8 cellular contexts compared by ENCODE assay signal in genomic region chr5:112757468-112758208, GRCh38. TPM values are rescaled to one million over a fixed set of nuclear protein-coding genes. Genes with fewer than 3 reads are reported as not detected.
A peak's percentile ranks its signal among the peaks of the same experiment; 100 is the strongest.
DNase-seq lines count a peak whose midpoint lies in the region; ATAC-seq, FAIRE-seq and TF ChIP-seq lines count a peak whose summit lies in the region.

No MANE protein-coding gene starts in this region.

- no peaks in the 10 kb centered on the region for H4K20me1 ChIP-seq in keratinocyte (ENCODE audit: control insufficient read depth, extremely low read depth, insufficient read depth, low read length)

- no peaks in the 10 kb centered on the region for H3K9me1 ChIP-seq in keratinocyte (ENCODE audit: control insufficient read depth, extremely low read depth, insufficient read depth, low read length)

- no peak overlapping the region for H3K4me2 ChIP-seq in keratinocyte (ENCODE audit: control insufficient read depth, extremely low read depth, insufficient read depth, low read depth, low read length)

- H3K27me3 ChIP-seq in breast epithelium (no peaks in the 10 kb centered on the region), keratinocyte (ENCODE audit: control insufficient read depth, extremely low read depth, insufficient read depth, low read length) (no peaks in the 10 kb centered on the region), subcutaneous abdominal adipose tissue (ENCODE audit: control insufficient read depth in 5 of 5, insufficient read depth in 4 of 5, low read length in 5 of 5) (no peaks in the 10 kb centered on the region)

- H3K9me3 ChIP-seq in breast epithelium = no peaks in the 10 kb centered on the region
- no peaks in the 10 kb centered on the region for H3K9me3 ChIP-seq in keratinocyte (ENCODE audit: control insufficient read depth, low read depth, low read length)
- no peaks in the 10 kb centered on the region for H3K9me3 ChIP-seq in subcutaneous abdominal adipose tissue (ENCODE audit: control insufficient read depth in 5 of 5, low read length in 5 of 5)

- no peak overlapping the region for H3K9ac ChIP-seq in keratinocyte (ENCODE audit: control insufficient read depth, extremely low read depth, insufficient read depth, low read length)
- H3K9ac ChIP-seq in subcutaneous abdominal adipose tissue (ENCODE audit: low read length in 5 of 5) = peak overlapping the region in 3 of 5 donors; percentile 11 to 56 (median 28)

- no peak overlapping the region for H2AFZ ChIP-seq in keratinocyte (ENCODE audit: control insufficient read depth, low read length)

- H3K27ac ChIP-seq in breast epithelium (no peak overlapping the region), keratinocyte (ENCODE audit: control insufficient read depth, insufficient read depth, low read length) (no peak overlapping the region), subcutaneous abdominal adipose tissue (ENCODE audit: low read depth, low read length) (no peak overlapping the region)

- ATAC-seq in GM19395 (IDR thresholded peaks at IDR 0.05; ENCODE audit: unreplicated experiment) (peak; percentile 92), HG03442 (IDR thresholded peaks at IDR 0.05; ENCODE audit: unreplicated experiment) (peak; percentile 89), GM19452 (IDR thresholded peaks at IDR 0.05; ENCODE audit: unreplicated experiment) (no peak)

- DNase-seq in DMS114 treated with DMSO at 0.1 percent for 48 hours (lab: John Stamatoyannopoulos, UW; ENCODE audit: unreplicated experiment) (peak; percentile 85), NCI-H82 treated with DMSO at 0.1 percent for 48 hours (lab: John Stamatoyannopoulos, UW; ENCODE audit: unreplicated experiment) (peak; percentile 53), breast epithelium (ENCODE audit: low spot score in 2 of 2) (no peak), keratinocyte (ENCODE audit: low read depth, low spot score) (no peak)

- intact Hi-C loops in breast epithelium (cut with DNase I; ENCODE audit: low total_unique reads) = no loop called here

- no peaks in the 10 kb centered on the region for H3K79me2 ChIP-seq in keratinocyte (ENCODE audit: control insufficient read depth, insufficient read depth, low read length)

- no peak for TF ChIP-seq POLR2A in breast epithelium (IDR thresholded peaks at IDR 0.05)

- no peaks in the 10 kb centered on the region for H3K4me1 ChIP-seq in breast epithelium
- H3K4me1 ChIP-seq in keratinocyte (ENCODE audit: control insufficient read depth, extremely low read depth, insufficient read depth, low read length) = no peaks in the 10 kb centered on the region
- H3K4me1 ChIP-seq in subcutaneous abdominal adipose tissue (ENCODE audit: control insufficient read depth in 5 of 5, insufficient read depth in 5 of 5, low read length in 5 of 5) = peaks cover 0 to 6% (median 4%) of the 10 kb centered on the region in 5 donors

- H3K4me3 ChIP-seq in breast epithelium (peak overlapping the region in 1 of 3 donors; percentile 29), keratinocyte (ENCODE audit: control insufficient read depth in 2 of 3, extremely low read depth in 1 of 3, insufficient read depth in 2 of 3, low read depth in 1 of 3, low read length in 3 of 3) (no peak overlapping the region), subcutaneous abdominal adipose tissue (ENCODE audit: low read depth in 1 of 5, low read length in 5 of 5) (peak overlapping the region in 2 of 5 donors; percentile 23 to 29)

- TF ChIP-seq CTCF in breast epithelium (IDR thresholded peaks at IDR 0.05) (peak; percentile 60 to 77 (median 77)), keratinocyte (optimal IDR thresholded peaks at IDR 0.05 in 1 of 3, IDR thresholded peaks at IDR 0.05 in 1 of 3, conservative IDR thresholded peaks at IDR 0.05 in 1 of 3; ENCODE audit: extremely low read depth in 1 of 3, insufficient read depth in 2 of 3, low read length in 3 of 3) (peak in 2 of 3 experiments; percentile 49 to 70)

- H3K36me3 ChIP-seq in breast epithelium (no peaks in the 10 kb centered on the region), keratinocyte (ENCODE audit: control insufficient read depth in 2 of 2, extremely low read depth in 1 of 2, insufficient read depth in 2 of 2, low read length in 2 of 2) (peaks cover 0 to 2% of the 10 kb centered on the region in 2 experiments), subcutaneous abdominal adipose tissue (ENCODE audit: control insufficient read depth in 5 of 5, insufficient read depth in 5 of 5, low read length in 5 of 5) (peaks cover 0 to 14% (median 8%) of the 10 kb centered on the region in 5 donors)

- dilution Hi-C loops in keratinocyte (cut with MboI; ENCODE audit: extremely low pct_ligation_motif_present, low sequenced_read_pairs) = loop anchor here (25.0 kb wide), 1 partner anchor 220 kb away; no protein-coding TSS in a partner anchor

- peak; percentile 60 for FAIRE-seq in keratinocyte (lab: Jason Lieb, UNC)

RNA-seq across cellular contexts. Expression of gene APC, which starts 20.0 kb away (rescaled TPM):
- total RNA-seq in breast epithelium = 10 to 100 TPM; 51.5 to 73.9 (median 65.1) TPM
- 13.2 to 16.5 TPM (median 15.7 TPM) in 3 replicates for polyA plus RNA-seq in keratinocyte
- 10.0 TPM for polyA plus RNA-seq in keratinocyte (2011; ENCODE audit: low read depth)
- polyA plus RNA-seq in keratinocyte (2011; cell fraction: cytosol; rRNA removed) = 5.4 and 8.7 TPM in 2 replicates
- polyA plus RNA-seq in keratinocyte (2011; cell fraction: nucleus; rRNA removed) = 21.7 and 25.4 TPM in 2 replicates
- 7.4 and 14.0 TPM in 2 replicates for polyA plus RNA-seq in keratinocyte (2012; ENCODE audit: low replicate concordance)
- 10.0 to 59.1 TPM (median 25.3 TPM) in 3 replicates for polyA minus RNA-seq in keratinocyte
- polyA minus RNA-seq in keratinocyte (2011; cell fraction: cytosol; rRNA and poly(A)+ RNA removed) = 23.4 TPM
- 105 and 143 TPM in 2 replicates for polyA minus RNA-seq in keratinocyte (2011; cell fraction: nucleus; rRNA and poly(A)+ RNA removed)

Comparison
In these comparisons a context has a peak if more than half of its experiments do, and no peak if none do; other contexts are left out.
1. DNase-seq: peak in DMS114 treated with DMSO at 0.1 percent for 48 hours (single experiment) and NCI-H82 treated with DMSO at 0.1 percent for 48 hours (single experiment); none in breast epithelium (0 of 2) and keratinocyte (single experiment).